In the genomic region with DNA sequence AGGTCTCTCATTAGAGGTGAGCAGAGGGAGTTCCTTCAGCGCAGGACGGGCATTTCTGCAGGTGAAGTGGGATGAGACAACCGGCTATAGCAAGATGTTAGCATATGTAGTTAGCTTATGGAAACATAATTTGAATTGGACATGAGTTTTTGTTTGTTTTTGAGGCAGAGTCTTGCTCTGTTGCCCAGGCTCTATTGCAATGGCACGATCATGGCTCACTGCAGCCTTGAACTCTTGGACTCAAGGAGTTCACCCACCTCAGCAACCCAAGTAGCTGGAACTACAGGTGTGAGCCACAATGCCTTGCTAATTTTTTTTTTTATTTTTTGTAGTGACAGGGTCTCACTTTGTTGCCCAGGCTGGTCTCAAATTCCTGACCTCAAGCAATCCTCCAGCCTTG, we compare ENCODE assay signal across 18 cellular contexts.
"Had no signal": no experiment of that assay in that cellular context is flagged by ENCODE, and none has a peak within 500 bp of the region (broad histone marks: within the 10 kb centered on the region; RNA-seq: fewer than 3 reads in every experiment).

No MANE protein-coding gene starts in this region.

- ATAC-seq: foreskin keratinocyte, psoas muscle, sciatic nerve had no signal

- H3K27ac ChIP-seq: colonic mucosa, esophagus squamous epithelium, foreskin keratinocyte, left ventricle myocardium inferior, psoas muscle, stomach had no signal

- H3K4me1 ChIP-seq: colonic mucosa, foreskin keratinocyte, psoas muscle had no signal

- FAIRE-seq: keratinocyte, urothelium cell line had no signal

- DNase-seq: colonic mucosa; dermis blood vessel endothelial cell; esophagus squamous epithelium; foreskin keratinocyte; immature natural killer cell; left ventricle myocardium inferior; mesenchymal stem cell; midbrain; naive B cell; psoas muscle; retina; stimulated activated naive CD4-positive, alpha-beta T cell; stomach; substantia nigra had no signal

- H3K36me3 ChIP-seq: colonic mucosa, esophagus squamous epithelium, left ventricle myocardium inferior, stomach had no signal

- H3K27me3 ChIP-seq: colonic mucosa, esophagus squamous epithelium, foreskin keratinocyte, stomach had no signal

- H3K4me3 ChIP-seq: colonic mucosa, esophagus squamous epithelium, left ventricle myocardium inferior, lung, psoas muscle, stomach had no signal

- H3K9me3 ChIP-seq: colonic mucosa, esophagus squamous epithelium, left ventricle myocardium inferior, psoas muscle, stomach had no signal
